ENCODE assay signal across 8 cellular contexts in the genomic region with DNA sequence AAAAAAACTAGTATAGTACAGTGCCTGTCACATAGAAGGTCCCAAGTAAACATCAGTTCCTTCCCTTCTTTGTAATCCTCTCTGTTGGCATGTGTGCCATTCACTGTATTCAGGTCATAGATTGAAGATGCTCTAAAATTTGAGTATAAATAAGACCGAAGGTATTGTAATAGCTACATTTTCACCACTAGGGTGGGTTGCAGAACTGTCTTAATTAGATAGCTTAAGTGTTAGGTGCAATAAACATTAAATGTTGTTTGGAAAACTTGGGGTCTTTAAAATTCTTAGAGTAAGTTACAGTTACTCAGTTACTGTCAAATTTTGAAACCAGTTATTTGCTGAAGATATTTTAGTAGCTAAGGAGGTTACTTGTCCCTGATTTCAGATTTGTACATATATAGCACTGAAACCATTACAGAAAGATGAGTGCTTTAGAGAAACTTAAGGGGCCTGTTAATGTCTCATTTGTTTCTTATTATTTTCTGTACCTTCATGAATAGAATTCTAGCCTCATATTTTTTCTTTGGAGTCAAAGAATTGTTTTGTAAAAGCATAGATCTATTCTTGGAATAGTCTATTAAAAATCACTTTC. TPM values are rescaled to one million over a fixed set of nuclear protein-coding genes. Genes with fewer than 3 reads are reported as not detected.
A peak's percentile ranks its signal among the peaks of the same experiment; 100 is the strongest.
DNase-seq lines count a peak whose midpoint lies in the region; FAIRE-seq and TF ChIP-seq lines count a peak whose summit lies in the region.

No MANE protein-coding gene starts in this region.

- no peaks in the 10 kb centered on the region for H3K9me3 Mint-ChIP-seq in type B pancreatic cell

- no peak overlapping the region for H3K27ac Mint-ChIP-seq in type B pancreatic cell

- no peak overlapping the region for H3K4me3 ChIP-seq in BE2C (ENCODE audit: low read depth, low read length)
- no peak overlapping the region for H3K4me3 ChIP-seq in fibroblast of villous mesenchyme (ENCODE audit: low read depth, low read length)

- H3K27me3 ChIP-seq in BE2C, result no peaks in the 10 kb centered on the region

- H3K4me1 ChIP-seq in BE2C, result no peaks in the 10 kb centered on the region

- no peaks in the 10 kb centered on the region for H3K27me3 Mint-ChIP-seq in type B pancreatic cell

- FAIRE-seq in H54 (lab: Jason Lieb, UNC), result peak; percentile 43

- no peaks in the 10 kb centered on the region for H3K9me3 ChIP-seq in BE2C

- TF ChIP-seq POLR2A in H54 (IDR thresholded peaks at IDR 0.05; ENCODE audit: low read depth, low read length), result no peak

- H3K36me3 ChIP-seq in BE2C, result no peaks in the 10 kb centered on the region

- H3K4me3 Mint-ChIP-seq in type B pancreatic cell, result no peak overlapping the region

- DNase-seq in BE2C, result no peak
- no peak for DNase-seq in H54 (ENCODE audit: insufficient read length, low spot score)
- peak; percentile 49 for DNase-seq in RPMI8226
- peak; percentile 61 for DNase-seq in fibroblast of villous mesenchyme (ENCODE audit: low read depth)
- DNase-seq in type B pancreatic cell (ENCODE audit: extremely low spot score, unreplicated experiment), result no peak
- DNase-seq in hypothalamus (lab: John Stamatoyannopoulos, UW), result no peak
- DNase-seq in activated CD8-positive, alpha-beta memory T cell treated with anti-CD3 and anti-CD28 coated beads, Interleukin-2, amount 50 U/mL, for 48 hours, result no peak
- DNase-seq in NCI-H2227 (lab: John Stamatoyannopoulos, UW; ENCODE audit: unreplicated experiment), result no peak

- H3K36me3 Mint-ChIP-seq in type B pancreatic cell, result peaks cover 18% of the 10 kb centered on the region

- no peaks in the 10 kb centered on the region for H3K4me1 Mint-ChIP-seq in type B pancreatic cell (ENCODE audit: unreplicated experiment)

- TF ChIP-seq CTCF in BE2C (IDR thresholded peaks at IDR 0.05; ENCODE audit: low read depth, low read length) (peak; percentile 42), fibroblast of villous mesenchyme (IDR thresholded peaks at IDR 0.05; ENCODE audit: insufficient read depth, low read depth, low read length) (peak; percentile 66), type B pancreatic cell (conservative IDR thresholded peaks at IDR 0.05) (peak; percentile 78)

RNA-seq across cellular contexts. Expression of a gene that starts 24.3 kb away (rescaled TPM):
- polyA plus RNA-seq in BE2C (2012; ENCODE audit: insufficient read depth, insufficient read length, low read depth), result 4.0 TPM
- 5.5 and 5.6 TPM in 2 replicates for total RNA-seq in fibroblast of villous mesenchyme
- 4.5 and 7.1 TPM in 2 replicates for total RNA-seq in type B pancreatic cell (ENCODE audit: low replicate concordance)

RNA-seq across cellular contexts. Expression of a gene that starts 37.3 kb away (rescaled TPM):
- 29.4 TPM for polyA plus RNA-seq in BE2C (2012; ENCODE audit: insufficient read depth, insufficient read length, low read depth)
- total RNA-seq in fibroblast of villous mesenchyme, result 85.0 and 138 TPM in 2 replicates
- total RNA-seq in type B pancreatic cell (ENCODE audit: low replicate concordance), result 82.4 and 94.8 TPM in 2 replicates

RNA-seq across cellular contexts. Expression of a gene that starts 44.5 kb away (rescaled TPM):
- not detected for polyA plus RNA-seq in BE2C (2012; ENCODE audit: insufficient read depth, insufficient read length, low read depth)
- total RNA-seq in fibroblast of villous mesenchyme (not detected in 2 replicates), type B pancreatic cell (ENCODE audit: low replicate concordance) (not detected in 2 replicates)

Comparison
In these comparisons a context has a peak if more than half of its experiments do, and no peak if none do; other contexts are left out.
1. DNase-seq: peak in RPMI8226 (single experiment) and fibroblast of villous mesenchyme (single experiment); none in BE2C (single experiment), H54 (single experiment), type B pancreatic cell (single experiment), hypothalamus (0 of 51), activated CD8-positive, alpha-beta memory T cell treated with anti-CD3 and anti-CD28 coated beads, Interleukin-2, amount 50 U/mL, for 48 hours (single experiment) and NCI-H2227 (single experiment).
2. Peak in every context shown above with its lines, with median percentiles within 50 percentile points of each other: CTCF ChIP-seq.